In the genomic region with DNA sequence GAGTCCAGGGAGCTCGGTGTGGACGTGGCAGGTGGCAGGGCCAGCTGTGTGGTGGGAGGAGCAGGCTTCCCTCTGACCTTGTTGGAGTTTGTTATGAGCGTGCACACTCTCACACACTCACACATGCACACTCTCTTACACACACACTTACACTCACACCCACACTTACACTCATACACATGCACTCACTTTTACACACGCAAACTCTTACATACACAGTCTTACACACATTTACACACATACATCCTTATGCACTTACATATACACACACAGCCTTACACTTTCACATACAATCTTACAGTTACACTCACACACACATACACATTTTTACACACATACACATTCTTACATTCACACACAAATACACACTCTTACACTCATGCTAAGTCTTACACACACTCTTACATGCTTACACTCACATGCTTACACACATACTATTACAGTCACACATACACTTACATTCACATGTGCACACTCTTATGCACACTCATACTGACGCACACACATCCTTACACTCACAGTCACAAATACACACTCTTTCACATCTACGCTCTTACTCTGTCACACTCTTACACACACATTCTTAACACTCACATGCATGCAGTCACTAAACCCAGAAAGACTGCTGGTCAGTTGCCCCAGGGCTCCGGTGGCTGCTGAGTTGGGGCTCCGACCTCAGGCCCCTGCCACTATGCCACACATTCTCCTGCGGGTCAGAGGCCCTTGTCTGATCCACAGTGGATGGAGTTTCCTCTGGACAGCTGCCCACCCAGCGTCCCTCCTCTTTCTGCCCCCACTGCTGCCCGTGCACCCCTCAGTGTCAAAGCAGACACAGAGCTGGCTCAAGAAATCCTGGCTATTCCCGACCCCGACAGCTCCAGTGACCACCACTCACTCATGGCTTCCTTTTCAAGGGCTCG, we compare ENCODE assay signal across 1 cellular context.
TF ChIP-seq lines count a peak whose summit lies in the region.

No MANE protein-coding gene starts in this region.

TF ChIP-seq in H1, 55 proteins besides CTCF, POLR2A, EP300 and RAD21:
- TF ChIP-seq JUN (IDR thresholded peaks at IDR 0.05; ENCODE audit: low read depth, low read length) (no peak), KDM4A (IDR thresholded peaks at IDR 0.05; ENCODE audit: low read depth, low read length, severe bottlenecking) (peak; percentile 38)
